In the genomic region with DNA sequence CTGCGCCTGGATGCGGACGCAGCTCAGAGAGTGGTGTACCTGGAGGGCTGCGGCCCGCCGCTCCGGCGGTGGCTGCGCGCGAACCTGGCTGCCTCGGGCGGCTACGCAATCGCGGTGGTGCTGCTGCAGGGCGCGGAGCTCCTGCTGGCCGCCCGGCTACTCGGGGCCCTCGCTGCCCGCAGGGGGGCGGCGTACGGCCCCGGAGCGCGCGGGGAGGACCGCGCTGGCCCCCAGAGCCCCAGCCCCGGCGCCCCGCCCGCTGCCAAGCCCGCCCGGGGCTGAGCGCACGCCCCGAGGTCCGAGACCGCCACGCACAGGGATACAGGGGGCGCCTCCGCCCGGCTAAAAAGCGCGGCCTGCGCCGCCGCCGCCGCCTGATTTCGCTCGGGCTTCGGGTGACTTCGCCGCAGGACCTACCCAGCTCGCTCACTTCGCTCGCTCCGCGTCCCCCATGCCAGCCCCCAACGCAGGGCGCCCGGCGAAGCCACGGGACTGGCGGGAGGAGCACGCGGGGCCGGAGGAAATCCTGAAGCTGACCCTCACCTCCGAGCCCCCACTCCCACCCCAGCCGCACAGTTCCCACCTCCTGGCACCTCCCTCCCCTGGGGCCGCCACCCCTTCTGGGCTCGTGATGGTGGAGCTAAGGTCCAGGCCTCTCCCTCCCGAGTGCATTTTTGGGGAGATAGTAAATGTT, we compare ENCODE assay signal across 1 cellular context.
TF ChIP-seq lines count a peak whose summit lies in the region.

No MANE protein-coding gene starts in this region.

TF ChIP-seq in WTC11, 78 proteins besides CTCF, POLR2A, EP300 and RAD21:
- TF ChIP-seq TP53 (CRISPR knock-in tag; IDR thresholded peaks at IDR 0.05) (peak; percentile 61), E2F1 (CRISPR knock-in tag; IDR thresholded peaks at IDR 0.05) (0 out of 2 replicates have a peak, but pooled peaks have one; percentile 24), FOXP1 (CRISPR knock-in tag; IDR thresholded peaks at IDR 0.05; ENCODE audit: borderline replicate concordance) (0 out of 2 replicates have a peak, but pooled peaks have one; percentile 22), E2F4 (CRISPR knock-in tag; IDR thresholded peaks at IDR 0.05; ENCODE audit: borderline replicate concordance, low read depth) (no peak), ZNF671 (CRISPR knock-in tag; IDR thresholded peaks at IDR 0.05) (no peak), ESRRA (CRISPR knock-in tag; IDR thresholded peaks at IDR 0.05; ENCODE audit: borderline replicate concordance) (0 out of 2 replicates have a peak, but pooled peaks have one; percentile 4)
- TF ChIP-seq, protein P1, sequence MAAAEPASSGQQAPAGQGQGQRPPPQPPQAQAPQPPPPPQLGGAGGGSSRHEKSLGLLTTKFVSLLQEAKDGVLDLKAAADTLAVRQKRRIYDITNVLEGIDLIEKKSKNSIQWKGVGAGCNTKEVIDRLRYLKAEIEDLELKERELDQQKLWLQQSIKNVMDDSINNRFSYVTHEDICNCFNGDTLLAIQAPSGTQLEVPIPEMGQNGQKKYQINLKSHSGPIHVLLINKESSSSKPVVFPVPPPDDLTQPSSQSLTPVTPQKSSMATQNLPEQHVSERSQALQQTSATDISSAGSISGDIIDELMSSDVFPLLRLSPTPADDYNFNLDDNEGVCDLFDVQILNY (CRISPR knock-in tag; IDR thresholded peaks at IDR 0.05), result peak; percentile 61; the same call in 1 of the 2 replicates
- TF ChIP-seq, protein P2, sequence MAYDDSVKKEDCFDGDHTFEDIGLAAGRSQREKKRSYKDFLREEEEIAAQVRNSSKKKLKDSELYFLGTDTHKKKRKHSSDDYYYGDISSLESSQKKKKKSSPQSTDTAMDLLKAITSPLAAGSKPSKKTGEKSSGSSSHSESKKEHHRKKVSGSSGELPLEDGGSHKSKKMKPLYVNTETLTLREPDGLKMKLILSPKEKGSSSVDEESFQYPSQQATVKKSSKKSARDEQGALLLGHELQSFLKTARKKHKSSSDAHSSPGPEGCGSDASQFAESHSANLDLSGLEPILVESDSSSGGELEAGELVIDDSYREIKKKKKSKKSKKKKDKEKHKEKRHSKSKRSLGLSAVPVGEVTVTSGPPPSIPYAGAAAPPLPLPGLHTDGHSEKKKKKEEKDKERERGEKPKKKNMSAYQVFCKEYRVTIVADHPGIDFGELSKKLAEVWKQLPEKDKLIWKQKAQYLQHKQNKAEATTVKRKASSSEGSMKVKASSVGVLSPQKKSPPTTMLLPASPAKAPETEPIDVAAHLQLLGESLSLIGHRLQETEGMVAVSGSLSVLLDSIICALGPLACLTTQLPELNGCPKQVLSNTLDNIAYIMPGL (CRISPR knock-in tag; IDR thresholded peaks at IDR 0.05), result peak; percentile 16; the same call in 1 of the 2 replicates
